ENCODE assay signal across 1 cellular context in genomic region chr5:171757853-171758535, GRCh38.
TF ChIP-seq lines count a peak whose summit lies in the region.

No MANE protein-coding gene starts in this region.

TF ChIP-seq in HepG2, 621 proteins besides CTCF, POLR2A, EP300 and RAD21 (continued from another document):
- no peak for TF ChIP-seq ARID3A (IDR thresholded peaks at IDR 0.05; ENCODE audit: low read depth, low read length)
- TF ChIP-seq LRRFIP1 (CRISPR knock-in tag; conservative IDR thresholded peaks at IDR 0.05) = no peak
- TF ChIP-seq CREB1 (IDR thresholded peaks at IDR 0.05) = peak; percentile 91
- TF ChIP-seq CREB1 (CRISPR knock-in tag; IDR thresholded peaks at IDR 0.05) = peak; percentile 20; the same call in 1 of the 2 replicates
- peak; percentile 95 for TF ChIP-seq ZNF329 (CRISPR knock-in tag; IDR thresholded peaks at IDR 0.05; ENCODE audit: low read depth)
- no peak for TF ChIP-seq ZNF550 (CRISPR knock-in tag; IDR thresholded peaks at IDR 0.05; ENCODE audit: borderline replicate concordance)
- TF ChIP-seq ZNF292 (CRISPR knock-in tag; IDR thresholded peaks at IDR 0.05; ENCODE audit: borderline replicate concordance, low read depth) = no peak
- no peak for TF ChIP-seq ARNTL (CRISPR knock-in tag; IDR thresholded peaks at IDR 0.05)
- TF ChIP-seq ZNF652 (CRISPR knock-in tag; IDR thresholded peaks at IDR 0.05; ENCODE audit: borderline replicate concordance, low read depth) = no peak
- TF ChIP-seq SMARCC2 (IDR thresholded peaks at IDR 0.05) = no peak
- TF ChIP-seq SNAI1 (CRISPR knock-in tag; IDR thresholded peaks at IDR 0.05; ENCODE audit: borderline replicate concordance) = no peak
- TF ChIP-seq ZNF546 (CRISPR knock-in tag; conservative IDR thresholded peaks at IDR 0.05) = no peak
- TF ChIP-seq TBX3 (IDR thresholded peaks at IDR 0.05; ENCODE audit: borderline replicate concordance) = no peak
- TF ChIP-seq ZNF503 (CRISPR knock-in tag; IDR thresholded peaks at IDR 0.05) = no peak
- no peak for TF ChIP-seq ZNF792 (CRISPR knock-in tag; IDR thresholded peaks at IDR 0.05)
- no peak for TF ChIP-seq RFXANK (CRISPR knock-in tag; IDR thresholded peaks at IDR 0.05)
- peak; percentile 98 for TF ChIP-seq ATF7 (IDR thresholded peaks at IDR 0.05)
- no peak for TF ChIP-seq ATF7 (CRISPR knock-in tag; IDR thresholded peaks at IDR 0.05)
- no peak for TF ChIP-seq YEATS4 (CRISPR knock-in tag; IDR thresholded peaks at IDR 0.05; ENCODE audit: borderline replicate concordance)
- TF ChIP-seq ZNF766 (CRISPR knock-in tag; IDR thresholded peaks at IDR 0.05; ENCODE audit: borderline replicate concordance) = no peak
- TF ChIP-seq ZFP36L1 (CRISPR knock-in tag; IDR thresholded peaks at IDR 0.05) = no peak
- TF ChIP-seq GMEB1 (CRISPR knock-in tag; IDR thresholded peaks at IDR 0.05; ENCODE audit: borderline replicate concordance) = no peak
- TF ChIP-seq PLSCR1 (CRISPR knock-in tag; IDR thresholded peaks at IDR 0.05; ENCODE audit: borderline replicate concordance) = no peak
- TF ChIP-seq ARNT (IDR thresholded peaks at IDR 0.05) = no peak
